1 cellular context compared by ENCODE assay signal in the genomic region with DNA sequence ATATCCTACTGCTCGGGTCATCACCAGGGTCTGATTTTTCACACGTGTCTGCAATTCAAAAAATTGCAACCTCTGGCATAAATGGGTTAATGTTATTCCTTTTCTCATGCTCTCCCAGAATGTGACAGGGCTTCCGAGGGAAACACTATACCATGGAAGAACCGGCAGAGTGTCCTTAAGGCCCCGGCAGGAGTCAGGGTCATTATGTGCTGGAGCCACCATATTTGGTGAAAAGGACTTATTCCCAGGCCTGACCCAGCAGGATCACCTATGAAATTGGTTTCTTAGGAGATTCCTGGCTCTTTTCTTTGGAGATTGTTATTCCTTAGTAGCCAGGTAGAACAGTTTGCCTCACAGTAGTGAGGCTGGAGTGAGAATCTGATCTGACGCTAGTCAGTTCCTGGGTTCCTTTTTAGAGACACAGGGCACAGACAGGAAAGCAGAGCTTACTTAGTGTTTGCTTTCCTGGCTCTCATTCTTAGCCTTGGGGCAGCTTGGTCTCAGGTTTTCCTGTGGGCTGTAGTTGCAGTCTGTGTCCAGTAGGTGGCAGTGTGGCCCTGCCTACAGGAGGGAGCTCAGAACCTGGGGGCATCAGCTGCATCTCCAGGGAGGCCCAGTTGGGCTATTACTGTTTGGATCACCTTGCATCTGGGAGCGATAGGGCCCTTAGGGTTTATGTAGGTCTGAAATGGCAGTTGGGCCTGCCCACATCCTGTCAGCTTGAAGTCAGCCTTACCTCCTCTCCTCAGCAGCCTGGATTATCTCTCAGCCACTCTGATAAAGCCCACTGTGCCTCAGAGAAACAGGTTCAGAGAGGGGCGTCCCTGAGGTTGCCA.
TF ChIP-seq lines count a peak whose summit lies in the region.

No MANE protein-coding gene starts in this region.

TF ChIP-seq in GM23338, 12 proteins besides CTCF, POLR2A, EP300 and RAD21 (continued from another document):
- TF ChIP-seq, protein P1, sequence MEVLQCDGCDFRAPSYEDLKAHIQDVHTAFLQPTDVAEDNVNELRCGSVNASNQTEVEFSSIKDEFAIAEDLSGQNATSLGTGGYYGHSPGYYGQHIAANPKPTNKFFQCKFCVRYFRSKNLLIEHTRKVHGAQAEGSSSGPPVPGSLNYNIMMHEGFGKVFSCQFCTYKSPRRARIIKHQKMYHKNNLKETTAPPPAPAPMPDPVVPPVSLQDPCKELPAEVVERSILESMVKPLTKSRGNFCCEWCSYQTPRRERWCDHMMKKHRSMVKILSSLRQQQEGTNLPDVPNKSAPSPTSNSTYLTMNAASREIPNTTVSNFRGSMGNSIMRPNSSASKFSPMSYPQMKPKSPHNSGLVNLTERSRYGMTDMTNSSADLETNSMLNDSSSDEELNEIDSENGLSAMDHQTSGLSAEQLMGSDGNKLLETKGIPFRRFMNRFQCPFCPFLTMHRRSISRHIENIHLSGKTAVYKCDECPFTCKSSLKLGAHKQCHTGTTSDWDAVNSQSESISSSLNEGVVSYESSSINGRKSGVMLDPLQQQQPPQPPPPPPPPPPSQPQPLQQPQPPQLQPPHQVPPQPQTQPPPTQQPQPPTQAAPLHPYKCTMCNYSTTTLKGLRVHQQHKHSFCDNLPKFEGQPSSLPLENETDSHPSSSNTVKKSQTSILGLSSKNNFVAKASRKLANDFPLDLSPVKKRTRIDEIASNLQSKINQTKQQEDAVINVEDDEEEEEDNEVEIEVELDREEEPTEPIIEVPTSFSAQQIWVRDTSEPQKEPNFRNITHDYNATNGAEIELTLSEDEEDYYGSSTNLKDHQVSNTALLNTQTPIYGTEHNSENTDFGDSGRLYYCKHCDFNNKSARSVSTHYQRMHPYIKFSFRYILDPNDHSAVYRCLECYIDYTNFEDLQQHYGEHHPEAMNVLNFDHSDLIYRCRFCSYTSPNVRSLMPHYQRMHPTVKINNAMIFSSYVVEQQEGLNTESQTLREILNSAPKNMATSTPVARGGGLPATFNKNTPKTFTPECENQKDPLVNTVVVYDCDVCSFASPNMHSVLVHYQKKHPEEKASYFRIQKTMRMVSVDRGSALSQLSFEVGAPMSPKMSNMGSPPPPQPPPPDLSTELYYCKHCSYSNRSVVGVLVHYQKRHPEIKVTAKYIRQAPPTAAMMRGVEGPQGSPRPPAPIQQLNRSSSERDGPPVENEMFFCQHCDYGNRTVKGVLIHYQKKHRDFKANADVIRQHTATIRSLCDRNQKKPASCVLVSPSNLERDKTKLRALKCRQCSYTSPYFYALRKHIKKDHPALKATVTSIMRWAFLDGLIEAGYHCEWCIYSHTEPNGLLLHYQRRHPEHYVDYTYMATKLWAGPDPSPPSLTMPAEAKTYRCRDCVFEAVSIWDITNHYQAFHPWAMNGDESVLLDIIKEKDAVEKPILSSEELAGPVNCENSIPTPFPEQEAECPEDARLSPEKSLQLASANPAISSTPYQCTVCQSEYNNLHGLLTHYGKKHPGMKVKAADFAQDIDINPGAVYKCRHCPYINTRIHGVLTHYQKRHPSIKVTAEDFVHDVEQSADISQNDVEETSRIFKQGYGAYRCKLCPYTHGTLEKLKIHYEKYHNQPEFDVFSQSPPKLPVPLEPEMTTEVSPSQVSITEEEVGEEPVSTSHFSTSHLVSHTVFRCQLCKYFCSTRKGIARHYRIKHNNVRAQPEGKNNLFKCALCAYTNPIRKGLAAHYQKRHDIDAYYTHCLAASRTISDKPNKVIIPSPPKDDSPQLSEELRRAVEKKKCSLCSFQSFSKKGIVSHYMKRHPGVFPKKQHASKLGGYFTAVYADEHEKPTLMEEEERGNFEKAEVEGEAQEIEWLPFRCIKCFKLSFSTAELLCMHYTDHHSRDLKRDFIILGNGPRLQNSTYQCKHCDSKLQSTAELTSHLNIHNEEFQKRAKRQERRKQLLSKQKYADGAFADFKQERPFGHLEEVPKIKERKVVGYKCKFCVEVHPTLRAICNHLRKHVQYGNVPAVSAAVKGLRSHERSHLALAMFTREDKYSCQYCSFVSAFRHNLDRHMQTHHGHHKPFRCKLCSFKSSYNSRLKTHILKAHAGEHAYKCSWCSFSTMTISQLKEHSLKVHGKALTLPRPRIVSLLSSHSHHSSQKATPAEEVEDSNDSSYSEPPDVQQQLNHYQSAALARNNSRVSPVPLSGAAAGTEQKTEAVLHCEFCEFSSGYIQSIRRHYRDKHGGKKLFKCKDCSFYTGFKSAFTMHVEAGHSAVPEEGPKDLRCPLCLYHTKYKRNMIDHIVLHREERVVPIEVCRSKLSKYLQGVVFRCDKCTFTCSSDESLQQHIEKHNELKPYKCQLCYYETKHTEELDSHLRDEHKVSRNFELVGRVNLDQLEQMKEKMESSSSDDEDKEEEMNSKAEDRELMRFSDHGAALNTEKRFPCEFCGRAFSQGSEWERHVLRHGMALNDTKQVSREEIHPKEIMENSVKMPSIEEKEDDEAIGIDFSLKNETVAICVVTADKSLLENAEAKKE (CRISPR knock-in tag; IDR thresholded peaks at IDR 0.05), result no peak
- no peak for TF ChIP-seq STAT1 (IDR thresholded peaks at IDR 0.05; ENCODE audit: unreplicated experiment)
- no peak for TF ChIP-seq EZH2 (IDR thresholded peaks at IDR 0.05; ENCODE audit: low read depth, unreplicated experiment)
- TF ChIP-seq ZNF331 (CRISPR knock-in tag; IDR thresholded peaks at IDR 0.05; ENCODE audit: low read depth), result no peak
- no peak for TF ChIP-seq ZNF114 (CRISPR knock-in tag; IDR thresholded peaks at IDR 0.05)
- TF ChIP-seq, protein P2, sequence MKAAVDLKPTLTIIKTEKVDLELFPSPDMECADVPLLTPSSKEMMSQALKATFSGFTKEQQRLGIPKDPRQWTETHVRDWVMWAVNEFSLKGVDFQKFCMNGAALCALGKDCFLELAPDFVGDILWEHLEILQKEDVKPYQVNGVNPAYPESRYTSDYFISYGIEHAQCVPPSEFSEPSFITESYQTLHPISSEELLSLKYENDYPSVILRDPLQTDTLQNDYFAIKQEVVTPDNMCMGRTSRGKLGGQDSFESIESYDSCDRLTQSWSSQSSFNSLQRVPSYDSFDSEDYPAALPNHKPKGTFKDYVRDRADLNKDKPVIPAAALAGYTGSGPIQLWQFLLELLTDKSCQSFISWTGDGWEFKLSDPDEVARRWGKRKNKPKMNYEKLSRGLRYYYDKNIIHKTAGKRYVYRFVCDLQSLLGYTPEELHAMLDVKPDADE (IDR thresholded peaks at IDR 0.05), result no peak
